ENCODE assay signal across 8 cellular contexts in genomic region chr5:179974946-179975712, GRCh38.
A peak's percentile ranks its signal among the peaks of the same experiment; 100 is the strongest.
DNase-seq lines count a peak whose midpoint lies in the region; TF ChIP-seq lines count a peak whose summit lies in the region.

No MANE protein-coding gene starts in this region.

- peaks cover 2% of the 10 kb centered on the region for H3K36me3 Mint-ChIP-seq in activated naive CD8-positive, alpha-beta T cell treated with anti-CD3 and anti-CD28 coated beads for 36 hours

- H3K27ac ChIP-seq in HEK293 (ENCODE audit: extremely low read depth, low read depth, low read length) (no peak overlapping the region), iPS DF 6.9 (ENCODE audit: low read length) (no peak overlapping the region)

- CTCF ChIA-PET in HEK293 (lab: Yijun Ruan, JAX): interaction anchor here (0.6 kb wide), 1 partner anchor 191 kb away, joined by 3 read pairs; no protein-coding TSS in a partner anchor

- POLR2A ChIA-PET in HEK293 (lab: Yijun Ruan, JAX): no interaction called here

- H3K27me3 ChIP-seq in iPS DF 6.9 (ENCODE audit: control insufficient read depth, insufficient read depth, low read length): no peaks in the 10 kb centered on the region

- WGBS in iPS DF 6.9 (ENCODE audit: insufficient coverage, insufficient read length): no CpG with 5 or more reads among the region's 25 CpGs

- no peak overlapping the region for H3K4me3 Mint-ChIP-seq in activated naive CD8-positive, alpha-beta T cell treated with anti-CD3 and anti-CD28 coated beads for 36 hours

- H3K4me1 Mint-ChIP-seq in activated naive CD8-positive, alpha-beta T cell treated with anti-CD3 and anti-CD28 coated beads for 36 hours: peaks cover 5% of the 10 kb centered on the region

- H3K9me3 ChIP-seq in HEK293 (ENCODE audit: control insufficient read depth, insufficient read depth, low read depth, low read length) (no peaks in the 10 kb centered on the region), iPS DF 6.9 (ENCODE audit: control insufficient read depth, insufficient read depth, low read length) (no peaks in the 10 kb centered on the region)

- H3K4me3 ChIP-seq in HEK293 (ENCODE audit: low read depth, low read length): no peak overlapping the region
- no peak overlapping the region for H3K4me3 ChIP-seq in iPS DF 6.9 (ENCODE audit: low read length)

- H3K36me3 ChIP-seq in HEK293 (ENCODE audit: control insufficient read depth in 2 of 2, insufficient read depth in 1 of 2, low read length in 2 of 2): peaks cover 10 to 54% of the 10 kb centered on the region in 2 experiments; a peak in 2 of 3 replicates
- peaks cover 18% of the 10 kb centered on the region; the same call in 1 of the 2 replicates for H3K36me3 ChIP-seq in iPS DF 6.9 (ENCODE audit: control insufficient read depth, insufficient read depth, low read length)

- DNase-seq in stimulated activated naive CD4-positive, alpha-beta T cell (lab: John Stamatoyannopoulos, UW): peak in 4 of 6 experiments; percentile 6 to 15 (median 9)
- no peak for DNase-seq in stimulated activated naive CD4-positive, alpha-beta T cell treated with Interleukin-2 at 50 U/mL for 16 hours (lab: John Stamatoyannopoulos, UW)
- DNase-seq in NCI-H128 (lab: John Stamatoyannopoulos, UW; ENCODE audit: unreplicated experiment): peak; percentile 36
- peak; percentile 38 for DNase-seq in activated naive CD8-positive, alpha-beta T cell treated with anti-CD3 and anti-CD28 coated beads for 36 hours
- peak; percentile 35 for DNase-seq in iPS DF 6.9 (ENCODE audit: low read depth, low spot score)
- peak; percentile 60 for DNase-seq in superior temporal gyrus (ENCODE audit: extremely low spot score)
- no peak for DNase-seq in ureter (ENCODE audit: low spot score)

- no peak for TF ChIP-seq CTCF in HEK293 (tag by site-specific recombination; IDR thresholded peaks at IDR 0.05)

- no peaks in the 10 kb centered on the region for H3K27me3 Mint-ChIP-seq in activated naive CD8-positive, alpha-beta T cell treated with anti-CD3 and anti-CD28 coated beads for 36 hours

- no peak overlapping the region for H3K27ac Mint-ChIP-seq in activated naive CD8-positive, alpha-beta T cell treated with anti-CD3 and anti-CD28 coated beads for 36 hours

- H3K4me1 ChIP-seq in HEK293 (ENCODE audit: control insufficient read depth, insufficient read depth, low read length): no peaks in the 10 kb centered on the region
- H3K4me1 ChIP-seq in iPS DF 6.9 (ENCODE audit: control insufficient read depth, insufficient read depth, low read length): peaks cover 1% of the 10 kb centered on the region; the same call in 1 of the 2 replicates

- no peaks in the 10 kb centered on the region for H3K9me3 Mint-ChIP-seq in activated naive CD8-positive, alpha-beta T cell treated with anti-CD3 and anti-CD28 coated beads for 36 hours

TF ChIP-seq in HEK293, 187 proteins besides CTCF, POLR2A, EP300 and RAD21:
- TF ChIP-seq PRDM10 (tag by site-specific recombination; IDR thresholded peaks at IDR 0.05): 0 out of 2 replicates have a peak, but pooled peaks have one; percentile 26
- no peak for TF ChIP-seq ZSCAN23 (tag by site-specific recombination; IDR thresholded peaks at IDR 0.05)
- TF ChIP-seq MYNN (tag by site-specific recombination; IDR thresholded peaks at IDR 0.05; ENCODE audit: borderline replicate concordance): no peak
- peak; percentile 26; the same call in 1 of the 2 replicates for TF ChIP-seq ZNF654 (tag by site-specific recombination; IDR thresholded peaks at IDR 0.05; ENCODE audit: low read depth)
- TF ChIP-seq EGR2 (tag by site-specific recombination; IDR thresholded peaks at IDR 0.05; ENCODE audit: low read depth): 0 out of 2 replicates have a peak, but pooled peaks have one; percentile 35
- no peak for TF ChIP-seq ZNF473 (tag by site-specific recombination; IDR thresholded peaks at IDR 0.05)
TF ChIP-seq in HEK293: peak in this region for 3.

Comparison
In these comparisons a context has a peak if more than half of its experiments do, and no peak if none do; other contexts are left out.
1. DNase-seq: peak in stimulated activated naive CD4-positive, alpha-beta T cell (4 of 6), NCI-H128 (single experiment), activated naive CD8-positive, alpha-beta T cell treated with anti-CD3 and anti-CD28 coated beads for 36 hours (single experiment), iPS DF 6.9 (single experiment) and superior temporal gyrus (single experiment); none in stimulated activated naive CD4-positive, alpha-beta T cell treated with Interleukin-2 at 50 U/mL for 16 hours (single experiment) and ureter (single experiment).